Comparison of ENCODE assay signal across 8 cellular contexts in the genomic region with DNA sequence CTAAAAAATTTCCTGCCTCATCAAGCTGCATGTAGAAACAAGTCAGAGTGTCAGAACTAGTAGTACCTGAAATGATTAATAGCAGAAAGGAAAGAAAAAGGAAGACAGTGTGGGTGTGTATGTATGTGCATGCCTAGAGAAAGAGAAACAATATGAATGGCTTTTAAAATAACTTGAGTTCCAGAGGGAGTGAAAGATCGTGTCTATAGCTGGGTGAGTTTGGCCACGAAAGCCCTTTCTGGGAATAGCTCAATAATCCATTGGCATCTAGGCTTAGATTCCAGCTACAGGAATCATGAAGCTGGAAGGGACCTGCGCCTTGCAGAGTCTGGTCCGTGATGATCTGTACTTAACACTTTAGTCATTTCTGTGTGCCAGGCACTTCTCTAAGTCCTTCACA.
DNase-seq lines count a peak whose midpoint lies in the region; ATAC-seq, FAIRE-seq and TF ChIP-seq lines count a peak whose summit lies in the region.

No MANE protein-coding gene starts in this region.

- no peaks in the 10 kb centered on the region; the same call in 2 of the 3 replicates for H3K36me3 ChIP-seq in K562 (ENCODE audit: control insufficient read depth, insufficient read depth, low read length)

- peak in 1 of 2 donors; percentile 50 for ATAC-seq in activated T-cell treated with anti-CD3 and anti-CD28 coated beads, Interleukin-2, amount 50 U/mL, for 72 hours (replicated peaks in 1 of 2)
- ATAC-seq in HG02973 (IDR thresholded peaks at IDR 0.05; ENCODE audit: unreplicated experiment) (peak; percentile 75), K562 (no peak)
- ATAC-seq in stimulated activated effector memory CD8-positive, alpha-beta T cell treated with anti-CD3 and anti-CD28 coated beads, Interleukin-12 subunit alpha, Interleukin-12 subunit beta, amount 100 ng/mL, for 72 hours, result peak; percentile 67

- H3K4me2 ChIP-seq in K562 (ENCODE audit: insufficient read depth, low read length), result no peak overlapping the region

- TF ChIP-seq CTCF in K562 (IDR thresholded peaks at IDR 0.05 in 2 of 3, conservative IDR thresholded peaks at IDR 0.05 in 1 of 3; ENCODE audit: insufficient read depth in 2 of 3, low read depth in 1 of 3, low read length in 3 of 3), result no peak

- H3K9me1 ChIP-seq in K562 (ENCODE audit: control insufficient read depth, insufficient read depth, low read length), result no peaks in the 10 kb centered on the region

- no peak for DNase-seq in activated T-cell treated with anti-CD3 and anti-CD28 coated beads, Interleukin-2, amount 50 U/mL, for 72 hours
- DNase-seq in activated T-cell treated with anti-CD3 and anti-CD28 coated beads for 4 hours (no peak), K562 (ENCODE audit: extremely low read depth in 1 of 4, low spot score in 3 of 4) (no peak), NCI-H2171 (lab: John Stamatoyannopoulos, UW) (no peak), NCI-H82 treated with DMSO at 0.1 percent for 48 hours (lab: John Stamatoyannopoulos, UW; ENCODE audit: unreplicated experiment) (no peak)
- no peak for DNase-seq in stimulated activated effector memory CD8-positive, alpha-beta T cell treated with anti-CD3 and anti-CD28 coated beads, Interleukin-12 subunit alpha, Interleukin-12 subunit beta, amount 100 ng/mL, for 72 hours (ENCODE audit: low spot score in 2 of 2)
- DNase-seq in activated CD4-positive, alpha-beta T cell treated with anti-CD3 and anti-CD28 coated beads, Interleukin-2, amount 10 ng/mL, durations not matched to agents 24 days and 14 days, result no peak

- WGBS in K562 (ENCODE audit: insufficient coverage, low coverage, missing lambda C conversion rate), result 47% methylated on average over 4 of the region's 4 CpGs

- TF ChIP-seq EP300 in K562 (IDR thresholded peaks at IDR 0.05; ENCODE audit: low read length), result no peak

- in situ Hi-C loops in K562 (cut with MboI), result no loop called here

- POLR2A ChIA-PET in K562 (lab: Yijun Ruan, JAX), result interaction anchor here (0.6 kb wide), 1 partner anchor 54 kb away, joined by 3 read pairs; no protein-coding TSS in a partner anchor

- no peak overlapping the region for H2AFZ ChIP-seq in K562 (ENCODE audit: low read depth, low read length)

- no peaks in the 10 kb centered on the region for H3K27me3 Mint-ChIP-seq in activated T-cell treated with anti-CD3 and anti-CD28 coated beads, Interleukin-2, amount 50 U/mL, for 72 hours (ENCODE audit: low read depth)
- H3K27me3 Mint-ChIP-seq in activated CD4-positive, alpha-beta T cell treated with anti-CD3 and anti-CD28 coated beads, Interleukin-2, amount 10 ng/mL, durations not matched to agents 24 days and 14 days, result no peaks in the 10 kb centered on the region

- FAIRE-seq in K562 (lab: Jason Lieb, UNC), result no peak

- TF ChIP-seq RAD21 in K562 (CRISPR knock-in tag; conservative IDR thresholded peaks at IDR 0.05 in 1 of 2, IDR thresholded peaks at IDR 0.05 in 1 of 2), result no peak

- H3K27ac Mint-ChIP-seq in activated T-cell treated with anti-CD3 and anti-CD28 coated beads, Interleukin-2, amount 50 U/mL, for 72 hours, result peak overlapping the region; percentile 31
- H3K27ac Mint-ChIP-seq in stimulated activated effector memory CD8-positive, alpha-beta T cell treated with anti-CD3 and anti-CD28 coated beads, Interleukin-12 subunit alpha, Interleukin-12 subunit beta, amount 100 ng/mL, for 72 hours, result no peak overlapping the region
- no peak overlapping the region for H3K27ac Mint-ChIP-seq in activated CD4-positive, alpha-beta T cell treated with anti-CD3 and anti-CD28 coated beads, Interleukin-2, amount 10 ng/mL, durations not matched to agents 24 days and 14 days

- H3K36me3 Mint-ChIP-seq in activated T-cell treated with anti-CD3 and anti-CD28 coated beads, Interleukin-2, amount 50 U/mL, for 72 hours (ENCODE audit: insufficient read depth in 2 of 2), result no peaks in the 10 kb centered on the region
- no peaks in the 10 kb centered on the region for H3K36me3 Mint-ChIP-seq in stimulated activated effector memory CD8-positive, alpha-beta T cell treated with anti-CD3 and anti-CD28 coated beads, Interleukin-12 subunit alpha, Interleukin-12 subunit beta, amount 100 ng/mL, for 72 hours
- no peaks in the 10 kb centered on the region for H3K36me3 Mint-ChIP-seq in activated CD4-positive, alpha-beta T cell treated with anti-CD3 and anti-CD28 coated beads, Interleukin-2, amount 10 ng/mL, durations not matched to agents 24 days and 14 days (ENCODE audit: low read depth)

- no peak overlapping the region for H3K4me3 ChIP-seq in K562

- no peaks in the 10 kb centered on the region for H3K27me3 ChIP-seq in K562 (ENCODE audit: control insufficient read depth in 2 of 2, insufficient read depth in 2 of 2, low read length in 2 of 2)

- intact Hi-C loops in K562 (cut with micrococcal nuclease), result loop anchor here (5.0 kb wide), 2 partner anchors 99 to 149 kb away; no protein-coding TSS in a partner anchor
- intact Hi-C loops in activated CD4-positive, alpha-beta T cell treated with anti-CD3 and anti-CD28 coated beads, Interleukin-2, amount 10 ng/mL, durations not matched to agents 24 days and 14 days (cut with micrococcal nuclease), result no loop called here

- H3K4me1 Mint-ChIP-seq in activated T-cell treated with anti-CD3 and anti-CD28 coated beads, Interleukin-2, amount 50 U/mL, for 72 hours (ENCODE audit: low read depth), result peaks cover 15% of the 10 kb centered on the region
- peaks cover 8% of the 10 kb centered on the region for H3K4me1 Mint-ChIP-seq in stimulated activated effector memory CD8-positive, alpha-beta T cell treated with anti-CD3 and anti-CD28 coated beads, Interleukin-12 subunit alpha, Interleukin-12 subunit beta, amount 100 ng/mL, for 72 hours
- H3K4me1 Mint-ChIP-seq in activated CD4-positive, alpha-beta T cell treated with anti-CD3 and anti-CD28 coated beads, Interleukin-2, amount 10 ng/mL, durations not matched to agents 24 days and 14 days, result peaks cover 13% of the 10 kb centered on the region

- no peaks in the 10 kb centered on the region for H3K9me3 Mint-ChIP-seq in activated T-cell treated with anti-CD3 and anti-CD28 coated beads, Interleukin-2, amount 50 U/mL, for 72 hours
- no peaks in the 10 kb centered on the region for H3K9me3 Mint-ChIP-seq in stimulated activated effector memory CD8-positive, alpha-beta T cell treated with anti-CD3 and anti-CD28 coated beads, Interleukin-12 subunit alpha, Interleukin-12 subunit beta, amount 100 ng/mL, for 72 hours
- H3K9me3 Mint-ChIP-seq in activated CD4-positive, alpha-beta T cell treated with anti-CD3 and anti-CD28 coated beads, Interleukin-2, amount 10 ng/mL, durations not matched to agents 24 days and 14 days, result no peaks in the 10 kb centered on the region

- no peaks in the 10 kb centered on the region for H3K9me3 ChIP-seq in K562 (replicated peaks; ENCODE audit: control insufficient read depth, insufficient read depth, low read depth, low read length)

- peak overlapping the region in 1 of 2 donors; percentile 0 for H3K4me3 Mint-ChIP-seq in activated T-cell treated with anti-CD3 and anti-CD28 coated beads, Interleukin-2, amount 50 U/mL, for 72 hours
- no peak overlapping the region for H3K4me3 Mint-ChIP-seq in stimulated activated effector memory CD8-positive, alpha-beta T cell treated with anti-CD3 and anti-CD28 coated beads, Interleukin-12 subunit alpha, Interleukin-12 subunit beta, amount 100 ng/mL, for 72 hours
- H3K4me3 Mint-ChIP-seq in activated CD4-positive, alpha-beta T cell treated with anti-CD3 and anti-CD28 coated beads, Interleukin-2, amount 10 ng/mL, durations not matched to agents 24 days and 14 days, result no peak overlapping the region

- no peaks in the 10 kb centered on the region for H3K4me1 ChIP-seq in K562 (replicated peaks in 1 of 2; ENCODE audit: control insufficient read depth in 2 of 2, insufficient read depth in 2 of 2, low read length in 2 of 2)

- BruUV-seq in K562 (replicated peaks; lab: Mats Ljungman, UMichigan), result no TSS peak

- no peak overlapping the region for H3K27ac ChIP-seq in K562 (ENCODE audit: extremely low read depth, low read depth, low read length)

- H3K9ac ChIP-seq in K562 (ENCODE audit: insufficient read depth in 1 of 2, low read depth in 2 of 2, low read length in 2 of 2), result no peak overlapping the region

- CTCF ChIA-PET in K562 (lab: Yijun Ruan, JAX; ENCODE audit: low intra/inter-chr PET ratio), result no interaction called here

- no peaks in the 10 kb centered on the region for H4K20me1 ChIP-seq in K562 (replicated peaks; ENCODE audit: control insufficient read depth, insufficient read depth, low read length)

- TF ChIP-seq POLR2A in K562 (conservative IDR thresholded peaks at IDR 0.05), result no peak

- H3K79me2 ChIP-seq in K562 (ENCODE audit: control insufficient read depth, insufficient read depth, low read length), result no peaks in the 10 kb centered on the region

TF ChIP-seq in K562, 482 proteins besides CTCF, POLR2A, EP300 and RAD21 (continues in another document):
- TF ChIP-seq USF2 (CRISPR knock-in tag; IDR thresholded peaks at IDR 0.05) (no peak), ZNF143 (CRISPR knock-in tag; IDR thresholded peaks at IDR 0.05) (no peak)
